Comparison of ENCODE assay signal across 32 cellular contexts in genomic region chr12:101582937-101583336, GRCh38. TPM values are rescaled to one million over a fixed set of nuclear protein-coding genes. Genes with fewer than 3 reads are reported as not detected.
"Had no signal": no experiment of that assay in that cellular context is flagged by ENCODE, and none has a peak within 500 bp of the region (broad histone marks: within the 10 kb centered on the region; RNA-seq: fewer than 3 reads in every experiment).

No MANE protein-coding gene starts in this region.

- H3K4me1 Mint-ChIP-seq: naive thymus-derived CD8-positive, alpha-beta T cell; stimulated activated effector memory CD8-positive, alpha-beta T cell treated with anti-CD3 and anti-CD28 coated beads, Interleukin-12 subunit alpha, Interleukin-12 subunit beta, amount 100 ng/mL, for 72 hours had no signal

- ATAC-seq: esophagus mucosa; gastroesophageal sphincter; heart right ventricle; left cardiac atrium; left lung; mucosa of descending colon; naive thymus-derived CD8-positive, alpha-beta T cell; pancreas; right lobe of liver; stimulated activated effector memory CD8-positive, alpha-beta T cell treated with anti-CD3 and anti-CD28 coated beads, Interleukin-12 subunit alpha, Interleukin-12 subunit beta, amount 100 ng/mL, for 72 hours; stimulated activated naive CD8-positive, alpha-beta T cell treated with anti-CD3 and anti-CD28 coated beads, Interleukin-15, Interleukin-2, amounts not matched to agents 100 U/mL and 50 U/mL, for 24 hours had no signal

- H3K9me3 Mint-ChIP-seq: dendritic cell treated with granulocyte-macrophage colony-stimulating factor and Interleukin-4, amounts not matched to agents 40 ng/mL and 50 ng/mL, for 4 days; stimulated activated effector memory CD8-positive, alpha-beta T cell treated with anti-CD3 and anti-CD28 coated beads, Interleukin-12 subunit alpha, Interleukin-12 subunit beta, amount 100 ng/mL, for 72 hours had no signal

- H3K36me3 ChIP-seq: colonic mucosa, gastroesophageal sphincter, heart right ventricle, left lung, pancreas, right lobe of liver, tibial nerve, upper lobe of left lung had no signal

- DNase-seq: colonic mucosa; effector CD8-positive, alpha-beta T cell; endodermal cell; foreskin fibroblast; glutamatergic neuron; heart right ventricle; hippocampal formation; left cardiac atrium; left lung; mesenchymal stem cell; mucosa of descending colon; naive thymus-derived CD8-positive, alpha-beta T cell; occipital lobe; pancreas; right lobe of liver; stimulated activated CD4-positive, alpha-beta T cell treated with anti-CD3 and anti-CD28 coated beads, Interleukin-2, amount 100 ng/mL, for 24 hours; stimulated activated CD4-positive, alpha-beta T cell treated with anti-CD3 and anti-CD28 coated beads, Interleukin-4, amount 100 ng/mL, for 24 hours; stimulated activated naive CD8-positive, alpha-beta T cell treated with anti-CD3 and anti-CD28 coated beads, Interleukin-15, Interleukin-2, amounts not matched to agents 100 U/mL and 50 U/mL, for 24 hours; substantia nigra; testis; upper lobe of left lung had no signal

- H3K4me1 ChIP-seq: colonic mucosa, gastroesophageal sphincter, heart right ventricle, left lung, pancreas, right lobe of liver, testis, tibial nerve, upper lobe of left lung had no signal

- H3K27me3 ChIP-seq: colonic mucosa, gastroesophageal sphincter, left lung, pancreas, right lobe of liver, testis, tibial nerve, upper lobe of left lung had no signal

- H3K4me3 ChIP-seq: colonic mucosa, gastroesophageal sphincter, heart right ventricle, left lung, mucosa of descending colon, pancreas, right lobe of liver, testis, tibial nerve, upper lobe of left lung had no signal

- H3K9me3 ChIP-seq: colonic mucosa, gastroesophageal sphincter, heart right ventricle, left lung, mucosa of descending colon, pancreas, right lobe of liver, testis, tibial nerve, upper lobe of left lung had no signal

- H3K27ac ChIP-seq: colonic mucosa, epithelial cell of prostate, gastroesophageal sphincter, heart right ventricle, left lung, pancreas, right lobe of liver, testis, tibial nerve, upper lobe of left lung had no signal

- H3K36me3 Mint-ChIP-seq: mesothelial cell of epicardium; stimulated activated effector memory CD8-positive, alpha-beta T cell treated with anti-CD3 and anti-CD28 coated beads, Interleukin-12 subunit alpha, Interleukin-12 subunit beta, amount 100 ng/mL, for 72 hours had no signal

- H3K4me3 Mint-ChIP-seq: dendritic cell treated with granulocyte-macrophage colony-stimulating factor and Interleukin-4, amounts not matched to agents 40 ng/mL and 50 ng/mL, for 4 days; endodermal cell; mesothelial cell of epicardium; naive thymus-derived CD8-positive, alpha-beta T cell; stimulated activated effector memory CD8-positive, alpha-beta T cell treated with anti-CD3 and anti-CD28 coated beads, Interleukin-12 subunit alpha, Interleukin-12 subunit beta, amount 100 ng/mL, for 72 hours had no signal

- H3K27ac Mint-ChIP-seq: dendritic cell treated with granulocyte-macrophage colony-stimulating factor and Interleukin-4, amounts not matched to agents 40 ng/mL and 50 ng/mL, for 4 days; endodermal cell; mesothelial cell of epicardium; stimulated activated effector memory CD8-positive, alpha-beta T cell treated with anti-CD3 and anti-CD28 coated beads, Interleukin-12 subunit alpha, Interleukin-12 subunit beta, amount 100 ng/mL, for 72 hours had no signal

RNA-seq across cellular contexts. Expression of gene MYBPC1, which starts 11.8 kb away (rescaled TPM):
- total RNA-seq: chondrocyte; endodermal cell; kidney epithelial cell; lung microvascular endothelial cell; mesothelial cell of epicardium; naive thymus-derived CD8-positive, alpha-beta T cell; posterior vena cava had no signal
